1 cellular context compared by ENCODE assay signal in genomic region chr17:1186923-1187771, GRCh38.
TF ChIP-seq lines count a peak whose summit lies in the region.

No MANE protein-coding gene starts in this region.

TF ChIP-seq in HepG2, 621 proteins besides CTCF, POLR2A, EP300 and RAD21 (continued from another document):
- TF ChIP-seq MED1 (CRISPR knock-in tag; IDR thresholded peaks at IDR 0.05) (no peak), SRSF4 (IDR thresholded peaks at IDR 0.05; ENCODE audit: low read depth, low read length, poor library complexity, severe bottlenecking) (no peak), MBD4 (IDR thresholded peaks at IDR 0.05; ENCODE audit: borderline replicate concordance, low read length) (no peak), SP140L (CRISPR knock-in tag; IDR thresholded peaks at IDR 0.05; ENCODE audit: borderline replicate concordance) (no peak), KDM3A (CRISPR knock-in tag; IDR thresholded peaks at IDR 0.05; ENCODE audit: low read depth) (no peak), JUNB (CRISPR knock-in tag; IDR thresholded peaks at IDR 0.05; ENCODE audit: borderline replicate concordance) (no peak), RORA (CRISPR knock-in tag; IDR thresholded peaks at IDR 0.05) (no peak), SMAD3 (CRISPR knock-in tag; IDR thresholded peaks at IDR 0.05) (no peak), HMGA1 (CRISPR knock-in tag; conservative IDR thresholded peaks at IDR 0.05) (no peak), ZNF740 (CRISPR knock-in tag; IDR thresholded peaks at IDR 0.05) (no peak), BRF2 (CRISPR knock-in tag; IDR thresholded peaks at IDR 0.05) (no peak), ZNF274 (CRISPR knock-in tag; IDR thresholded peaks at IDR 0.05) (0 out of 2 replicates have a peak, but pooled peaks have one; percentile 39), SMAD9 (CRISPR knock-in tag; IDR thresholded peaks at IDR 0.05) (no peak), CCDC6 (CRISPR knock-in tag; IDR thresholded peaks at IDR 0.05) (0 out of 2 replicates have a peak, but pooled peaks have one; percentile 42), SIX1 (CRISPR knock-in tag; IDR thresholded peaks at IDR 0.05; ENCODE audit: borderline replicate concordance) (no peak), ARNT (IDR thresholded peaks at IDR 0.05) (no peak), NBN (conservative IDR thresholded peaks at IDR 0.05) (no peak), ZKSCAN8 (CRISPR knock-in tag; IDR thresholded peaks at IDR 0.05; ENCODE audit: borderline replicate concordance) (0 out of 2 replicates have a peak, but pooled peaks have one; percentile 23), ZNF75D (CRISPR knock-in tag; IDR thresholded peaks at IDR 0.05; ENCODE audit: borderline replicate concordance) (no peak), ZC3H13 (CRISPR knock-in tag; IDR thresholded peaks at IDR 0.05) (no peak), NR2F6 (IDR thresholded peaks at IDR 0.05) (no peak), NR2F6 (CRISPR knock-in tag; IDR thresholded peaks at IDR 0.05) (no peak), ZNF580 (CRISPR knock-in tag; IDR thresholded peaks at IDR 0.05; ENCODE audit: borderline replicate concordance, low read depth) (peak; percentile 47; the same call in 1 of the 2 replicates), TBX3 (IDR thresholded peaks at IDR 0.05; ENCODE audit: borderline replicate concordance) (no peak), HNF1B (CRISPR knock-in tag; IDR thresholded peaks at IDR 0.05) (peak; percentile 36; the same call in 1 of the 2 replicates), ZNF33B (CRISPR knock-in tag; IDR thresholded peaks at IDR 0.05) (no peak), JUN (CRISPR knock-in tag; IDR thresholded peaks at IDR 0.05) (no peak), TARDBP (CRISPR knock-in tag; IDR thresholded peaks at IDR 0.05) (no peak), CREM (IDR thresholded peaks at IDR 0.05) (no peak), CREM (CRISPR knock-in tag; IDR thresholded peaks at IDR 0.05) (no peak), ELF3 (CRISPR knock-in tag; IDR thresholded peaks at IDR 0.05) (no peak)
- TF ChIP-seq, protein P1, sequence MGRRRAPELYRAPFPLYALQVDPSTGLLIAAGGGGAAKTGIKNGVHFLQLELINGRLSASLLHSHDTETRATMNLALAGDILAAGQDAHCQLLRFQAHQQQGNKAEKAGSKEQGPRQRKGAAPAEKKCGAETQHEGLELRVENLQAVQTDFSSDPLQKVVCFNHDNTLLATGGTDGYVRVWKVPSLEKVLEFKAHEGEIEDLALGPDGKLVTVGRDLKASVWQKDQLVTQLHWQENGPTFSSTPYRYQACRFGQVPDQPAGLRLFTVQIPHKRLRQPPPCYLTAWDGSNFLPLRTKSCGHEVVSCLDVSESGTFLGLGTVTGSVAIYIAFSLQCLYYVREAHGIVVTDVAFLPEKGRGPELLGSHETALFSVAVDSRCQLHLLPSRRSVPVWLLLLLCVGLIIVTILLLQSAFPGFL (CRISPR knock-in tag; IDR thresholded peaks at IDR 0.05) = no peak
- TF ChIP-seq, protein P2, sequence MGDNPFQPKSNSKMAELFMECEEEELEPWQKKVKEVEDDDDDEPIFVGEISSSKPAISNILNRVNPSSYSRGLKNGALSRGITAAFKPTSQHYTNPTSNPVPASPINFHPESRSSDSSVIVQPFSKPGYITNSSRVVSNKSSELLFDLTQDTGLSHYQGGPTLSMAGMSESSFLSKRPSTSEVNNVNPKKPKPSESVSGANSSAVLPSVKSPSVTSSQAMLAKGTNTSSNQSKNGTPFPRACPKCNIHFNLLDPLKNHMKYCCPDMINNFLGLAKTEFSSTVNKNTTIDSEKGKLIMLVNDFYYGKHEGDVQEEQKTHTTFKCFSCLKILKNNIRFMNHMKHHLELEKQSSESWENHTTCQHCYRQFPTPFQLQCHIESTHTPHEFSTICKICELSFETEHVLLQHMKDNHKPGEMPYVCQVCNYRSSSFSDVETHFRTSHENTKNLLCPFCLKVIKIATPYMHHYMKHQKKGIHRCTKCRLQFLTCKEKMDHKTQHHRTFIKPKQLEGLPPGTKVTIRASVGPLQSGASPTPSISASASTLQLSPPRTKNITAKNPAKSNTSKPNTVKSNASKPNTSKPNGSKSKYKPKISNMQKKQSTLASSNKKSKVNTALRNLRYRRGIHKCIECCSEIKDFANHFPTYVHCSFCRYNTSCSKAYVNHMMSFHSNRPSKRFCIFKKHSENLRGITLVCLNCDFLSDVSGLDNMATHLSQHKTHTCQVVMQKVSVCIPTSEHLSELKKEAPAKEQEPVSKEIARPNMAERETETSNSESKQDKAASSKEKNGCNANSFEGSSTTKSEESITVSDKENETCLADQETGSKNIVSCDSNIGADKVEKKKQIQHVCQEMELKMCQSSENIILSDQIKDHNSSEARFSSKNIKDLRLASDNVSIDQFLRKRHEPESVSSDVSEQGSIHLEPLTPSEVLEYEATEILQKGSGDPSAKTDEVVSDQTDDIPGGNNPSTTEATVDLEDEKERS (CRISPR knock-in tag; IDR thresholded peaks at IDR 0.05) = no peak
